1 cellular context compared by ENCODE assay signal in genomic region chr6:7201732-7202541, GRCh38.
A peak's percentile ranks its signal among the peaks of the same experiment; 100 is the strongest.
TF ChIP-seq lines count a peak whose summit lies in the region.

No MANE protein-coding gene starts in this region.

TF ChIP-seq in K562, 482 proteins besides CTCF, POLR2A, EP300 and RAD21 (continued from another document and continues in another):
- TF ChIP-seq STAT6 (CRISPR knock-in tag; IDR thresholded peaks at IDR 0.05): no peak
- TF ChIP-seq SMARCA4 (IDR thresholded peaks at IDR 0.05): peak; percentile 96
- TF ChIP-seq RBFOX2 (IDR thresholded peaks at IDR 0.05; ENCODE audit: low read depth, low read length): peak; percentile 83
- TF ChIP-seq, protein P1, sequence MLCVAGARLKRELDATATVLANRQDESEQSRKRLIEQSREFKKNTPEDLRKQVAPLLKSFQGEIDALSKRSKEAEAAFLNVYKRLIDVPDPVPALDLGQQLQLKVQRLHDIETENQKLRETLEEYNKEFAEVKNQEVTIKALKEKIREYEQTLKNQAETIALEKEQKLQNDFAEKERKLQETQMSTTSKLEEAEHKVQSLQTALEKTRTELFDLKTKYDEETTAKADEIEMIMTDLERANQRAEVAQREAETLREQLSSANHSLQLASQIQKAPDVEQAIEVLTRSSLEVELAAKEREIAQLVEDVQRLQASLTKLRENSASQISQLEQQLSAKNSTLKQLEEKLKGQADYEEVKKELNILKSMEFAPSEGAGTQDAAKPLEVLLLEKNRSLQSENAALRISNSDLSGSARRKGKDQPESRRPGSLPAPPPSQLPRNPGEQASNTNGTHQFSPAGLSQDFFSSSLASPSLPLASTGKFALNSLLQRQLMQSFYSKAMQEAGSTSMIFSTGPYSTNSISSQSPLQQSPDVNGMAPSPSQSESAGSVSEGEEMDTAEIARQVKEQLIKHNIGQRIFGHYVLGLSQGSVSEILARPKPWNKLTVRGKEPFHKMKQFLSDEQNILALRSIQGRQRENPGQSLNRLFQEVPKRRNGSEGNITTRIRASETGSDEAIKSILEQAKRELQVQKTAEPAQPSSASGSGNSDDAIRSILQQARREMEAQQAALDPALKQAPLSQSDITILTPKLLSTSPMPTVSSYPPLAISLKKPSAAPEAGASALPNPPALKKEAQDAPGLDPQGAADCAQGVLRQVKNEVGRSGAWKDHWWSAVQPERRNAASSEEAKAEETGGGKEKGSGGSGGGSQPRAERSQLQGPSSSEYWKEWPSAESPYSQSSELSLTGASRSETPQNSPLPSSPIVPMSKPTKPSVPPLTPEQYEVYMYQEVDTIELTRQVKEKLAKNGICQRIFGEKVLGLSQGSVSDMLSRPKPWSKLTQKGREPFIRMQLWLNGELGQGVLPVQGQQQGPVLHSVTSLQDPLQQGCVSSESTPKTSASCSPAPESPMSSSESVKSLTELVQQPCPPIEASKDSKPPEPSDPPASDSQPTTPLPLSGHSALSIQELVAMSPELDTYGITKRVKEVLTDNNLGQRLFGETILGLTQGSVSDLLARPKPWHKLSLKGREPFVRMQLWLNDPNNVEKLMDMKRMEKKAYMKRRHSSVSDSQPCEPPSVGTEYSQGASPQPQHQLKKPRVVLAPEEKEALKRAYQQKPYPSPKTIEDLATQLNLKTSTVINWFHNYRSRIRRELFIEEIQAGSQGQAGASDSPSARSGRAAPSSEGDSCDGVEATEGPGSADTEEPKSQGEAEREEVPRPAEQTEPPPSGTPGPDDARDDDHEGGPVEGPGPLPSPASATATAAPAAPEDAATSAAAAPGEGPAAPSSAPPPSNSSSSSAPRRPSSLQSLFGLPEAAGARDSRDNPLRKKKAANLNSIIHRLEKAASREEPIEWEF (CRISPR knock-in tag; IDR thresholded peaks at IDR 0.05): peak; percentile 85; the same call in 1 of the 2 replicates
- TF ChIP-seq ZNF830 (CRISPR knock-in tag; IDR thresholded peaks at IDR 0.05): no peak
- TF ChIP-seq ZNF184 (CRISPR knock-in tag; IDR thresholded peaks at IDR 0.05): no peak
- no peak for TF ChIP-seq MCM7 (IDR thresholded peaks at IDR 0.05)
- TF ChIP-seq KDM5B (IDR thresholded peaks at IDR 0.05; ENCODE audit: insufficient replicate concordance, low read depth, low read length): peak; percentile 85
- TF ChIP-seq CHD1 (IDR thresholded peaks at IDR 0.05; ENCODE audit: low read length): no peak
- TF ChIP-seq MAFK (IDR thresholded peaks at IDR 0.05; ENCODE audit: low read length): peak; percentile 86
- TF ChIP-seq ZNF24 (IDR thresholded peaks at IDR 0.05): peak; percentile 83; the same call in 1 of the 2 replicates
- TF ChIP-seq, protein P2, sequence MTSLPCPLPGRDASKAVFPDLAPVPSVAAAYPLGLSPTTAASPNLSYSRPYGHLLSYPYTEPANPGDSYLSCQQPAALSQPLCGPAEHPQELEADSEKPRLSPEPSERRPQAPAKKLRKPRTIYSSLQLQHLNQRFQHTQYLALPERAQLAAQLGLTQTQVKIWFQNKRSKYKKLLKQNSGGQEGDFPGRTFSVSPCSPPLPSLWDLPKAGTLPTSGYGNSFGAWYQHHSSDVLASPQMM (CRISPR knock-in tag; IDR thresholded peaks at IDR 0.05): no peak
- TF ChIP-seq GABPB2 (CRISPR knock-in tag; conservative IDR thresholded peaks at IDR 0.05): 0 out of 2 replicates have a peak, but pooled peaks have one; percentile 66
- no peak for TF ChIP-seq ZNF253 (CRISPR knock-in tag; conservative IDR thresholded peaks at IDR 0.05)
- TF ChIP-seq GTF2F1 (IDR thresholded peaks at IDR 0.05; ENCODE audit: low read depth, low read length): peak; percentile 52
- TF ChIP-seq ZNF77 (CRISPR knock-in tag; IDR thresholded peaks at IDR 0.05): no peak
- no peak for TF ChIP-seq BDP1 (IDR thresholded peaks at IDR 0.05; ENCODE audit: insufficient read depth, insufficient read length)
- TF ChIP-seq KHSRP (IDR thresholded peaks at IDR 0.05): no peak
- no peak for TF ChIP-seq MCM5 (IDR thresholded peaks at IDR 0.05; ENCODE audit: low read depth)
- TF ChIP-seq NFE2L1 (tag; IDR thresholded peaks at IDR 0.05; ENCODE audit: borderline replicate concordance, low read depth): no peak; the same call in 1 of the 2 replicates
- peak; percentile 50 for TF ChIP-seq NFIC (IDR thresholded peaks at IDR 0.05)
- TF ChIP-seq ZKSCAN1 (IDR thresholded peaks at IDR 0.05; ENCODE audit: low read depth, low read length): peak; percentile 42; the same call in 1 of the 2 replicates
- TF ChIP-seq L3MBTL2 (IDR thresholded peaks at IDR 0.05): peak; percentile 90
- no peak for TF ChIP-seq ZNF280A (IDR thresholded peaks at IDR 0.05; ENCODE audit: low read depth, partially characterized antibody)
- peak; percentile 68 for TF ChIP-seq TEAD4 (IDR thresholded peaks at IDR 0.05; ENCODE audit: low read length)
- TF ChIP-seq TEAD4 (CRISPR knock-in tag; IDR thresholded peaks at IDR 0.05; ENCODE audit: borderline replicate concordance): no peak
- TF ChIP-seq MNT (conservative IDR thresholded peaks at IDR 0.05): peak; percentile 88 to 92
- TF ChIP-seq XRCC4 (IDR thresholded peaks at IDR 0.05; ENCODE audit: extremely low read depth, insufficient read depth, insufficient read length): no peak
- no peak for TF ChIP-seq ZNF717 (CRISPR knock-in tag; IDR thresholded peaks at IDR 0.05)
- TF ChIP-seq ZNF436 (CRISPR knock-in tag; IDR thresholded peaks at IDR 0.05): peak; percentile 52; the same call in 1 of the 2 replicates
- TF ChIP-seq SIRT6 (IDR thresholded peaks at IDR 0.05; ENCODE audit: low read depth, low read length): no peak
- no peak for TF ChIP-seq CBX1 (IDR thresholded peaks at IDR 0.05; ENCODE audit: low read depth)
- peak; percentile 89 for TF ChIP-seq JUND (IDR thresholded peaks at IDR 0.05; ENCODE audit: borderline replicate concordance, low read depth, low read length)
- peak; percentile 91; the same call in 2 of the 3 replicates for TF ChIP-seq JUND (tag; IDR thresholded peaks at IDR 0.05; ENCODE audit: borderline replicate concordance, low read depth, low read length)
- TF ChIP-seq, protein P3, sequence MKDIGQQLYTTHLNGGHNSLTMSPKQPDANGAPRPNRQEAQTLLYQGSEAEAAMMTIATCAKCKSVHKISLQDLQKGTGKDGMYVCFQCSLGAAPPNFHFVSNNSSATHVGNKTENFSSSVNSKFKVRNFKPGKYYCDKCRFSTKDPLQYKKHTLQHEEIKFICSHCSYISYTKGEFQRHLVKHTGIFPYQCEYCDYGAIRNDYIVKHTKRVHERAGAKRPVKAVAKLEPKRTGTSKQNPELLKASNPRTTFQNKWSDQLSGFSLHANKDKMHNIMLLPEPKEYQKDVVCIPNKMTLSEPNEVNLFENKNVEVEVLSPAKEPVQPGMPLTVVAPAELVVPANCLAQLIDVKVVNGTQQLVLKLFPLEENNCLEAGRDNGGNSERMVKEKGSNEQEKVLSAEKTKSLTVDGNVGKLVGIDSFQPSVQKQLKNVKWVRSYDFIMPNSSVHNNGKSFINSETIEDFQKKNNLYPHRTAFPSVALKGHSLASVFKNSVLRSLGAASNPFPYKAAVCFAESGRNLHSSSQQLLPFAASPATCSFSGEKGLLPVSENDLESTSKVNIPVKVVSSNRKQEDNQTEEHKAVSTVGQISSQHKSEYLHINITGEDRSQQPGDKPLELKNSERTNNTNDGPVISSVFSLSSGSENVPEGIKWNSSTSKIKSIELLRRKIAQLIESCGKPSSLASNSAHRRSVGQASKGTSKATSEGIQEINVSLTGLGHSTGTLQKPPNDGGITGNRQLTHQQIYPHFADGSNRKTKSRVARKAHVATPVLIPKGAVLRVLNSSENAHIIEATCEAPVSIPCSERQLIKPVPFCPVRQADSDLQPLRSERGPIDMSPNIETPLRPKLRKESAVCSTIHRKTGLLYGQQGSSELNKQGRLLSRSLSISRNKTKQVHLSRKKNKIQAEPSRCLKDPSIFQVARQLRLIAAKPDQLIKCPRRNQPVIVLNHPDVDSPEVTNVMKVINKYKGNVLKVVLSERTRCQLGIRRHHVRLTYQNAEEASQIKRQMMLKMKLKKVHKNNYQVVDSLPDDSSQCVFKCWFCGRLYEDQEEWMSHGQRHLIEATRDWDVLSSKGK (CRISPR knock-in tag; IDR thresholded peaks at IDR 0.05): no peak
- TF ChIP-seq HMGN3 (IDR thresholded peaks at IDR 0.05; ENCODE audit: borderline replicate concordance, extremely low read depth, insufficient read length, low read depth, low read length): no peak
- no peak for TF ChIP-seq RBM14 (IDR thresholded peaks at IDR 0.05; ENCODE audit: borderline replicate concordance, insufficient read depth, low read depth, low read length)
- peak in 1 of 2 experiments; percentile 72; a peak in 3 of 4 replicates for TF ChIP-seq TRIM24 (IDR thresholded peaks at IDR 0.05)
- peak; percentile 28; the same call in 1 of the 2 replicates for TF ChIP-seq ZNF324 (CRISPR knock-in tag; IDR thresholded peaks at IDR 0.05)
- TF ChIP-seq ZNF224 (CRISPR knock-in tag; IDR thresholded peaks at IDR 0.05): no peak
- TF ChIP-seq MTA2 (IDR thresholded peaks at IDR 0.05; ENCODE audit: low read depth): peak; percentile 57
- peak; percentile 35; the same call in 1 of the 2 replicates for TF ChIP-seq SP1 (CRISPR knock-in tag; IDR thresholded peaks at IDR 0.05)
- peak; percentile 14 for TF ChIP-seq ELF1 (tag; IDR thresholded peaks at IDR 0.05)
- TF ChIP-seq NFRKB (IDR thresholded peaks at IDR 0.05; ENCODE audit: low read depth): peak; percentile 99
- peak; percentile 86 for TF ChIP-seq ZNF644 (tag; IDR thresholded peaks at IDR 0.05; ENCODE audit: low read depth)
- no peak for TF ChIP-seq PRMT5 (CRISPR knock-in tag; IDR thresholded peaks at IDR 0.05)
- no peak for TF ChIP-seq NCOA6 (IDR thresholded peaks at IDR 0.05)
- TF ChIP-seq, protein P4, sequence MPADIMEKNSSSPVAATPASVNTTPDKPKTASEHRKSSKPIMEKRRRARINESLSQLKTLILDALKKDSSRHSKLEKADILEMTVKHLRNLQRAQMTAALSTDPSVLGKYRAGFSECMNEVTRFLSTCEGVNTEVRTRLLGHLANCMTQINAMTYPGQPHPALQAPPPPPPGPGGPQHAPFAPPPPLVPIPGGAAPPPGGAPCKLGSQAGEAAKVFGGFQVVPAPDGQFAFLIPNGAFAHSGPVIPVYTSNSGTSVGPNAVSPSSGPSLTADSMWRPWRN (IDR thresholded peaks at IDR 0.05; ENCODE audit: low read depth): peak; percentile 59; the same call in 1 of the 2 replicates
- no peak for TF ChIP-seq NR3C1 (CRISPR knock-in tag; IDR thresholded peaks at IDR 0.05)
- TF ChIP-seq U2AF1 (optimal IDR thresholded peaks at IDR 0.05; ENCODE audit: low read depth, low read length): no peak
- TF ChIP-seq TCF15 (CRISPR knock-in tag; IDR thresholded peaks at IDR 0.05): peak; percentile 83; the same call in 1 of the 2 replicates
- TF ChIP-seq HDAC1 (IDR thresholded peaks at IDR 0.05): peak in 1 of 2 experiments; percentile 93; a peak in 2 of 4 replicates
- peak; percentile 93 for TF ChIP-seq RNF2 (IDR thresholded peaks at IDR 0.05)
- peak; percentile 53; the same call in 1 of the 2 replicates for TF ChIP-seq DEAF1 (CRISPR knock-in tag; IDR thresholded peaks at IDR 0.05)
- TF ChIP-seq ZNF445 (CRISPR knock-in tag; IDR thresholded peaks at IDR 0.05; ENCODE audit: low read depth): peak; percentile 73; the same call in 1 of the 2 replicates
